In genomic region chr19:48469056-48469881, GRCh38 we compare ENCODE assay signal across 1 cellular context.
TF ChIP-seq lines count a peak whose summit lies in the region.

A gene with protein sequence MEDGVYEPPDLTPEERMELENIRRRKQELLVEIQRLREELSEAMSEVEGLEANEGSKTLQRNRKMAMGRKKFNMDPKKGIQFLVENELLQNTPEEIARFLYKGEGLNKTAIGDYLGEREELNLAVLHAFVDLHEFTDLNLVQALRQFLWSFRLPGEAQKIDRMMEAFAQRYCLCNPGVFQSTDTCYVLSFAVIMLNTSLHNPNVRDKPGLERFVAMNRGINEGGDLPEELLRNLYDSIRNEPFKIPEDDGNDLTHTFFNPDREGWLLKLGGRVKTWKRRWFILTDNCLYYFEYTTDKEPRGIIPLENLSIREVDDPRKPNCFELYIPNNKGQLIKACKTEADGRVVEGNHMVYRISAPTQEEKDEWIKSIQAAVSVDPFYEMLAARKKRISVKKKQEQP (plus strand): TSS chr19:48469369. CDS start chr19:48469508, 139 bp downstream.

TF ChIP-seq in GM12878, 131 proteins besides CTCF, POLR2A, EP300 and RAD21 (continued from another document and continues in another):
- TF ChIP-seq, protein P1, sequence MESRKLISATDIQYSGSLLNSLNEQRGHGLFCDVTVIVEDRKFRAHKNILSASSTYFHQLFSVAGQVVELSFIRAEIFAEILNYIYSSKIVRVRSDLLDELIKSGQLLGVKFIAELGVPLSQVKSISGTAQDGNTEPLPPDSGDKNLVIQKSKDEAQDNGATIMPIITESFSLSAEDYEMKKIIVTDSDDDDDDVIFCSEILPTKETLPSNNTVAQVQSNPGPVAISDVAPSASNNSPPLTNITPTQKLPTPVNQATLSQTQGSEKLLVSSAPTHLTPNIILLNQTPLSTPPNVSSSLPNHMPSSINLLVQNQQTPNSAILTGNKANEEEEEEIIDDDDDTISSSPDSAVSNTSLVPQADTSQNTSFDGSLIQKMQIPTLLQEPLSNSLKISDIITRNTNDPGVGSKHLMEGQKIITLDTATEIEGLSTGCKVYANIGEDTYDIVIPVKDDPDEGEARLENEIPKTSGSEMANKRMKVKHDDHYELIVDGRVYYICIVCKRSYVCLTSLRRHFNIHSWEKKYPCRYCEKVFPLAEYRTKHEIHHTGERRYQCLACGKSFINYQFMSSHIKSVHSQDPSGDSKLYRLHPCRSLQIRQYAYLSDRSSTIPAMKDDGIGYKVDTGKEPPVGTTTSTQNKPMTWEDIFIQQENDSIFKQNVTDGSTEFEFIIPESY (IDR thresholded peaks at IDR 0.05) = no peak
- TF ChIP-seq NKRF (conservative IDR thresholded peaks at IDR 0.05) (peak; percentile 91), POU2F2 (IDR thresholded peaks at IDR 0.05; ENCODE audit: borderline replicate concordance, low read depth, low read length) (0 out of 3 replicates have a peak, but pooled peaks have one; percentile 20), LARP7 (IDR thresholded peaks at IDR 0.05) (peak; percentile 86), GABPA (IDR thresholded peaks at IDR 0.05; ENCODE audit: low read depth) (peak; percentile 84), JUND (IDR thresholded peaks at IDR 0.05; ENCODE audit: low read depth, low read length) (peak; percentile 36; the same call in 1 of the 2 replicates), BMI1 (IDR thresholded peaks at IDR 0.05; ENCODE audit: borderline replicate concordance) (no peak), RFX5 (IDR thresholded peaks at IDR 0.05; ENCODE audit: low read depth, low read length) (peak; percentile 54; the same call in 1 of the 2 replicates), SUPT20H (IDR thresholded peaks at IDR 0.05; ENCODE audit: borderline replicate concordance, control insufficient read depth, low read depth, low read length) (no peak), CREB1 (IDR thresholded peaks at IDR 0.05; ENCODE audit: low read depth) (peak; percentile 92), BCLAF1 (IDR thresholded peaks at IDR 0.05) (no peak), KLF5 (IDR thresholded peaks at IDR 0.05; ENCODE audit: partially characterized antibody) (peak; percentile 89), SIX5 (IDR thresholded peaks at IDR 0.05; ENCODE audit: low read depth, low read length, severe bottlenecking) (no peak), NFYA (IDR thresholded peaks at IDR 0.05; ENCODE audit: borderline replicate concordance, low read depth, low read length) (no peak; the same call in 1 of the 2 replicates), RUNX3 (IDR thresholded peaks at IDR 0.05; ENCODE audit: low read length) (no peak), ESRRA (IDR thresholded peaks at IDR 0.05; ENCODE audit: low read length) (no peak; the same call in 1 of the 2 replicates), CHD1 (IDR thresholded peaks at IDR 0.05; ENCODE audit: low read depth, low read length) (no peak; the same call in 1 of the 2 replicates), ZNF217 (IDR thresholded peaks at IDR 0.05) (no peak), BACH1 (IDR thresholded peaks at IDR 0.05; ENCODE audit: borderline replicate concordance) (peak; percentile 62; the same call in 1 of the 2 replicates), MYB (IDR thresholded peaks at IDR 0.05; ENCODE audit: borderline replicate concordance, low read depth, low read length) (no peak), SMAD5 (IDR thresholded peaks at IDR 0.05; ENCODE audit: low read depth) (no peak), KAT2A (conservative IDR thresholded peaks at IDR 0.05; ENCODE audit: control insufficient read depth, low read depth, low read length) (no peak), PAX5 (IDR thresholded peaks at IDR 0.05; ENCODE audit: borderline replicate concordance, low read depth, low read length) (0 out of 2 replicates have a peak, but pooled peaks have one; percentile 2), CHD2 (IDR thresholded peaks at IDR 0.05; ENCODE audit: borderline replicate concordance, low read depth, low read length) (peak; percentile 96), TARDBP (IDR thresholded peaks at IDR 0.05; ENCODE audit: borderline replicate concordance) (peak; percentile 11; the same call in 1 of the 2 replicates), MEF2B (IDR thresholded peaks at IDR 0.05; ENCODE audit: partially characterized antibody, poor library complexity, severe bottlenecking) (no peak), HDAC6 (IDR thresholded peaks at IDR 0.05; ENCODE audit: unreplicated experiment) (no peak), ZNF24 (IDR thresholded peaks at IDR 0.05) (no peak), SRF (IDR thresholded peaks at IDR 0.05; ENCODE audit: low read depth in 2 of 2, low read length in 2 of 2) (0 out of 4 replicates have a peak, but pooled peaks of 1 of the 2 experiments have one; percentile 27), EED (IDR thresholded peaks at IDR 0.05; ENCODE audit: low read depth) (no peak), SPI1 (IDR thresholded peaks at IDR 0.05; ENCODE audit: borderline replicate concordance, insufficient read depth, low read depth, low read length) (no peak), BRCA1 (IDR thresholded peaks at IDR 0.05; ENCODE audit: low read depth, low read length) (peak; percentile 19; the same call in 1 of the 2 replicates), CREM (IDR thresholded peaks at IDR 0.05; ENCODE audit: low read depth) (peak; percentile 72), NFXL1 (IDR thresholded peaks at IDR 0.05; ENCODE audit: borderline replicate concordance) (no peak), NRF1 (conservative IDR thresholded peaks at IDR 0.05; ENCODE audit: low read depth, low read length) (no peak), BCL3 (IDR thresholded peaks at IDR 0.05; ENCODE audit: borderline replicate concordance, insufficient read depth, low read depth, low read length, poor library complexity, severe bottlenecking) (no peak), GATAD2B (conservative IDR thresholded peaks at IDR 0.05; ENCODE audit: low read depth) (peak; percentile 87), CHD4 (IDR thresholded peaks at IDR 0.05) (no peak), YBX1 (IDR thresholded peaks at IDR 0.05) (no peak), SIN3A (IDR thresholded peaks at IDR 0.05; ENCODE audit: low read depth, low read length) (peak; percentile 74)
- TF ChIP-seq, protein P2, sequence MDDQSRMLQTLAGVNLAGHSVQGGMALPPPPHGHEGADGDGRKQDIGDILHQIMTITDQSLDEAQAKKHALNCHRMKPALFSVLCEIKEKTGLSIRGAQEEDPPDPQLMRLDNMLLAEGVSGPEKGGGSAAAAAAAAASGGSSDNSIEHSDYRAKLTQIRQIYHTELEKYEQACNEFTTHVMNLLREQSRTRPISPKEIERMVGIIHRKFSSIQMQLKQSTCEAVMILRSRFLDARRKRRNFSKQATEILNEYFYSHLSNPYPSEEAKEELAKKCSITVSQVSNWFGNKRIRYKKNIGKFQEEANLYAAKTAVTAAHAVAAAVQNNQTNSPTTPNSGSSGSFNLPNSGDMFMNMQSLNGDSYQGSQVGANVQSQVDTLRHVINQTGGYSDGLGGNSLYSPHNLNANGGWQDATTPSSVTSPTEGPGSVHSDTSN (IDR thresholded peaks at IDR 0.05; ENCODE audit: insufficient replicate concordance, low read depth, low read length) = peak; percentile 100
- TF ChIP-seq, protein P3, sequence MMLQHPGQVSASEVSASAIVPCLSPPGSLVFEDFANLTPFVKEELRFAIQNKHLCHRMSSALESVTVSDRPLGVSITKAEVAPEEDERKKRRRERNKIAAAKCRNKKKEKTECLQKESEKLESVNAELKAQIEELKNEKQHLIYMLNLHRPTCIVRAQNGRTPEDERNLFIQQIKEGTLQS (IDR thresholded peaks at IDR 0.05; ENCODE audit: borderline replicate concordance, extremely low read depth, low read depth, low read length) = no peak
- TF ChIP-seq, protein P4, sequence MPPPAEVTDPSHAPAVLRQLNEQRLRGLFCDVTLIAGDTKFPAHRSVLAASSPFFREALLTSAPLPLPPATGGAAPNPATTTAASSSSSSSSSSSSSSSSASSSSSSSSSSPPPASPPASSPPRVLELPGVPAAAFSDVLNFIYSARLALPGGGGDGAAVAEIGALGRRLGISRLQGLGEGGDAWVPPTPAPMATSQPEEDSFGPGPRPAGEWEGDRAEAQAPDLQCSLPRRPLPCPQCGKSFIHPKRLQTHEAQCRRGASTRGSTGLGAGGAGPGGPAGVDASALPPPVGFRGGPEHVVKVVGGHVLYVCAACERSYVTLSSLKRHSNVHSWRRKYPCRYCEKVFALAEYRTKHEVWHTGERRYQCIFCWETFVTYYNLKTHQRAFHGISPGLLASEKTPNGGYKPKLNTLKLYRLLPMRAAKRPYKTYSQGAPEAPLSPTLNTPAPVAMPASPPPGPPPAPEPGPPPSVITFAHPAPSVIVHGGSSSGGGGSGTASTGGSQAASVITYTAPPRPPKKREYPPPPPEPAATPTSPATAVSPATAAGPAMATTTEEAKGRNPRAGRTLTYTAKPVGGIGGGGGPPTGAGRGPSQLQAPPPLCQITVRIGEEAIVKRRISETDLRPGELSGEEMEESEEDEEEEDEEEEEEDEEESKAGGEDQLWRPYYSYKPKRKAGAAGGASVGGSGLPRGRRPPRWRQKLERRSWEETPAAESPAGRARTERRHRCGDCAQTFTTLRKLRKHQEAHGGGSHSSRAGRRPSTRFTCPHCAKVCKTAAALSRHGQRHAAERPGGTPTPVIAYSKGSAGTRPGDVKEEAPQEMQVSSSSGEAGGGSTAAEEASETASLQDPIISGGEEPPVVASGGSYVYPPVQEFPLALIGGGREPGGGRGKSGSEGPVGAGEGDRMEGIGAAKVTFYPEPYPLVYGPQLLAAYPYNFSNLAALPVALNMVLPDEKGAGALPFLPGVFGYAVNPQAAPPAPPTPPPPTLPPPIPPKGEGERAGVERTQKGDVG (CRISPR knock-in tag; IDR thresholded peaks at IDR 0.05) = no peak
- TF ChIP-seq, protein P5, sequence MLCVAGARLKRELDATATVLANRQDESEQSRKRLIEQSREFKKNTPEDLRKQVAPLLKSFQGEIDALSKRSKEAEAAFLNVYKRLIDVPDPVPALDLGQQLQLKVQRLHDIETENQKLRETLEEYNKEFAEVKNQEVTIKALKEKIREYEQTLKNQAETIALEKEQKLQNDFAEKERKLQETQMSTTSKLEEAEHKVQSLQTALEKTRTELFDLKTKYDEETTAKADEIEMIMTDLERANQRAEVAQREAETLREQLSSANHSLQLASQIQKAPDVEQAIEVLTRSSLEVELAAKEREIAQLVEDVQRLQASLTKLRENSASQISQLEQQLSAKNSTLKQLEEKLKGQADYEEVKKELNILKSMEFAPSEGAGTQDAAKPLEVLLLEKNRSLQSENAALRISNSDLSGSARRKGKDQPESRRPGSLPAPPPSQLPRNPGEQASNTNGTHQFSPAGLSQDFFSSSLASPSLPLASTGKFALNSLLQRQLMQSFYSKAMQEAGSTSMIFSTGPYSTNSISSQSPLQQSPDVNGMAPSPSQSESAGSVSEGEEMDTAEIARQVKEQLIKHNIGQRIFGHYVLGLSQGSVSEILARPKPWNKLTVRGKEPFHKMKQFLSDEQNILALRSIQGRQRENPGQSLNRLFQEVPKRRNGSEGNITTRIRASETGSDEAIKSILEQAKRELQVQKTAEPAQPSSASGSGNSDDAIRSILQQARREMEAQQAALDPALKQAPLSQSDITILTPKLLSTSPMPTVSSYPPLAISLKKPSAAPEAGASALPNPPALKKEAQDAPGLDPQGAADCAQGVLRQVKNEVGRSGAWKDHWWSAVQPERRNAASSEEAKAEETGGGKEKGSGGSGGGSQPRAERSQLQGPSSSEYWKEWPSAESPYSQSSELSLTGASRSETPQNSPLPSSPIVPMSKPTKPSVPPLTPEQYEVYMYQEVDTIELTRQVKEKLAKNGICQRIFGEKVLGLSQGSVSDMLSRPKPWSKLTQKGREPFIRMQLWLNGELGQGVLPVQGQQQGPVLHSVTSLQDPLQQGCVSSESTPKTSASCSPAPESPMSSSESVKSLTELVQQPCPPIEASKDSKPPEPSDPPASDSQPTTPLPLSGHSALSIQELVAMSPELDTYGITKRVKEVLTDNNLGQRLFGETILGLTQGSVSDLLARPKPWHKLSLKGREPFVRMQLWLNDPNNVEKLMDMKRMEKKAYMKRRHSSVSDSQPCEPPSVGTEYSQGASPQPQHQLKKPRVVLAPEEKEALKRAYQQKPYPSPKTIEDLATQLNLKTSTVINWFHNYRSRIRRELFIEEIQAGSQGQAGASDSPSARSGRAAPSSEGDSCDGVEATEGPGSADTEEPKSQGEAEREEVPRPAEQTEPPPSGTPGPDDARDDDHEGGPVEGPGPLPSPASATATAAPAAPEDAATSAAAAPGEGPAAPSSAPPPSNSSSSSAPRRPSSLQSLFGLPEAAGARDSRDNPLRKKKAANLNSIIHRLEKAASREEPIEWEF (IDR thresholded peaks at IDR 0.05; ENCODE audit: insufficient replicate concordance, low read depth, low read length) = no peak
